Comparison of ENCODE assay signal across 18 cellular contexts in genomic region chr10:114629824-114630430, GRCh38. TPM values are rescaled to one million over a fixed set of nuclear protein-coding genes. Genes with fewer than 3 reads are reported as not detected.
A peak's percentile ranks its signal among the peaks of the same experiment; 100 is the strongest.
DNase-seq lines count a peak whose midpoint lies in the region; ATAC-seq, FAIRE-seq and TF ChIP-seq lines count a peak whose summit lies in the region.
"Had no signal": no experiment of that assay in that cellular context is flagged by ENCODE, and none has a peak within 500 bp of the region (broad histone marks: within the 10 kb centered on the region; RNA-seq: fewer than 3 reads in every experiment).

No MANE protein-coding gene starts in this region.

- H3K9me3 Mint-ChIP-seq in osteocyte (ENCODE audit: unreplicated experiment), result no peaks in the 10 kb centered on the region
- H3K9me3 Mint-ChIP-seq in activated CD4-positive, alpha-beta T cell treated with anti-CD3 and anti-CD28 coated beads for 36 hours (ENCODE audit: low read depth), result peaks cover 4% of the 10 kb centered on the region
- H3K9me3 Mint-ChIP-seq: GM23338 had no signal

- CTCF ChIA-PET in activated CD4-positive, alpha-beta T cell treated with anti-CD3 and anti-CD28 coated beads for 36 hours (lab: Charles Lee), result interaction anchor here (0.8 kb wide), 1 partner anchor 72 kb away, joined by 3 read pairs; no protein-coding TSS in a partner anchor

- H3K4me1 ChIP-seq in body of pancreas (peaks cover 29% of the 10 kb centered on the region), right atrium auricular region (peaks cover 0 to 95% of the 10 kb centered on the region in 2 donors)

- no peak for ATAC-seq in body of pancreas
- ATAC-seq in GM18517 (IDR thresholded peaks at IDR 0.05; ENCODE audit: unreplicated experiment), result no peak
- ATAC-seq in activated CD4-positive, alpha-beta T cell treated with anti-CD3 and anti-CD28 coated beads for 36 hours, result no peak
- ATAC-seq: GM23338, mucosa of descending colon had no signal

- H3K27me3 ChIP-seq in body of pancreas (no peaks in the 10 kb centered on the region), right atrium auricular region (no peaks in the 10 kb centered on the region)
- H3K27me3 ChIP-seq: Peyer's patch had no signal

- H3K27ac Mint-ChIP-seq in osteocyte (ENCODE audit: unreplicated experiment), result peak overlapping the region; percentile 16
- H3K27ac Mint-ChIP-seq in activated CD4-positive, alpha-beta T cell treated with anti-CD3 and anti-CD28 coated beads for 36 hours, result no peak overlapping the region
- H3K27ac Mint-ChIP-seq: GM23338 had no signal

- H3K4me3 ChIP-seq in body of pancreas (no peak overlapping the region), right atrium auricular region (peak overlapping the region; percentile 65 to 79)
- H3K4me3 ChIP-seq: GM23338, mucosa of descending colon, Peyer's patch had no signal

- peak; percentile 21 for FAIRE-seq in GM12892 (lab: Jason Lieb, UNC)
- FAIRE-seq: colon had no signal

- TF ChIP-seq CTCF in body of pancreas (IDR thresholded peaks at IDR 0.05) (no peak), right atrium auricular region (IDR thresholded peaks at IDR 0.05) (no peak), osteocyte (IDR thresholded peaks at IDR 0.05) (no peak)

- POLR2A ChIA-PET in activated CD4-positive, alpha-beta T cell treated with anti-CD3 and anti-CD28 coated beads for 36 hours (lab: Charles Lee), result no interaction called here

- 60 to 69% methylated on average over 3 of the region's 3 CpGs for WGBS in body of pancreas, 2 donors

- H3K9me3 ChIP-seq in body of pancreas (no peaks in the 10 kb centered on the region), right atrium auricular region (no peaks in the 10 kb centered on the region)
- H3K9me3 ChIP-seq: mucosa of descending colon, Peyer's patch had no signal

- H3K27me3 Mint-ChIP-seq in osteocyte (ENCODE audit: unreplicated experiment), result no peaks in the 10 kb centered on the region
- H3K27me3 Mint-ChIP-seq in activated CD4-positive, alpha-beta T cell treated with anti-CD3 and anti-CD28 coated beads for 36 hours, result peaks cover 38% of the 10 kb centered on the region

- H3K27ac ChIP-seq in body of pancreas (peak overlapping the region in 3 of 4 donors; percentile 71 to 82 (median 73)), right atrium auricular region (peak overlapping the region; percentile 84 to 90)
- H3K27ac ChIP-seq: Peyer's patch, VCaP had no signal

- H3K36me3 Mint-ChIP-seq in osteocyte (ENCODE audit: unreplicated experiment), result no peaks in the 10 kb centered on the region
- no peaks in the 10 kb centered on the region for H3K36me3 Mint-ChIP-seq in activated CD4-positive, alpha-beta T cell treated with anti-CD3 and anti-CD28 coated beads for 36 hours (ENCODE audit: low read depth)

- intact Hi-C loops in body of pancreas (cut with DNase I), result no loop called here
- intact Hi-C loops in activated CD4-positive, alpha-beta T cell treated with anti-CD3 and anti-CD28 coated beads for 36 hours (cut with DNase I, micrococcal nuclease), result loop anchor here in 1 of 2 experiments (5.0 kb wide), 1 partner anchor 158 kb away; no protein-coding TSS in a partner anchor

- no peaks in the 10 kb centered on the region for H3K36me3 ChIP-seq in body of pancreas (replicated peaks in 1 of 2; ENCODE audit: insufficient read depth in 1 of 2, low read depth in 2 of 2)
- H3K36me3 ChIP-seq in right atrium auricular region, result peaks cover 8% of the 10 kb centered on the region
- H3K36me3 ChIP-seq: Peyer's patch had no signal

- TF ChIP-seq POLR2A in GM12892 (IDR thresholded peaks at IDR 0.05; ENCODE audit: low read depth, low read length) (no peak), body of pancreas (IDR thresholded peaks at IDR 0.05) (no peak)

- DNase-seq in GM12892 (ENCODE audit: insufficient read length) (no peak), body of pancreas (no peak), right atrium auricular region (ENCODE audit: low spot score) (no peak), osteocyte (ENCODE audit: extremely low spot score, unreplicated experiment) (no peak), nucleus accumbens (lab: John Stamatoyannopoulos, UW) (no peak)
- DNase-seq in activated naive CD4-positive, alpha-beta T cell treated with anti-CD3 and anti-CD28 coated beads, Interleukin-2, amount 50 U/mL, for 16 hours, result no peak
- DNase-seq in activated CD4-positive, alpha-beta T cell treated with anti-CD3 and anti-CD28 coated beads for 36 hours, result no peak
- DNase-seq: amygdala, mucosa of descending colon, NCI-H1048, NCI-H2107, NCI-H526 treated with DMSO at 0.1 percent for 48 hours, Peyer's patch, SW 1271 had no signal

- H3K4me3 Mint-ChIP-seq in osteocyte (ENCODE audit: unreplicated experiment), result no peak overlapping the region
- H3K4me3 Mint-ChIP-seq in activated CD4-positive, alpha-beta T cell treated with anti-CD3 and anti-CD28 coated beads for 36 hours, result no peak overlapping the region

- H3K4me1 Mint-ChIP-seq in osteocyte (ENCODE audit: unreplicated experiment), result peaks cover 53% of the 10 kb centered on the region
- H3K4me1 Mint-ChIP-seq in activated CD4-positive, alpha-beta T cell treated with anti-CD3 and anti-CD28 coated beads for 36 hours, result peaks cover 22% of the 10 kb centered on the region

RNA-seq across cellular contexts. Expression of gene ABLIM1, which starts 28.1 kb away (rescaled TPM):
- 33.6 TPM for polyA plus RNA-seq in GM12892 (2012; ENCODE audit: missing spikeins)
- total RNA-seq in body of pancreas, result 10 to 100 TPM; 34.6 to 54.7 TPM
- 100 to 1,000 TPM; 359 to 404 TPM for total RNA-seq in right atrium auricular region
- 39.0 and 43.3 TPM in 2 replicates for total RNA-seq in osteocyte
- 100 to 1,000 TPM; 152 to 166 TPM for total RNA-seq in activated CD4-positive, alpha-beta T cell treated with anti-CD3 and anti-CD28 coated beads for 36 hours

Comparison
In these comparisons a context has a peak if more than half of its experiments do, and no peak if none do; other contexts are left out.
1. H3K4me3 ChIP-seq: peak in right atrium auricular region (2 of 2); none in body of pancreas (0 of 2).